In the genomic region with DNA sequence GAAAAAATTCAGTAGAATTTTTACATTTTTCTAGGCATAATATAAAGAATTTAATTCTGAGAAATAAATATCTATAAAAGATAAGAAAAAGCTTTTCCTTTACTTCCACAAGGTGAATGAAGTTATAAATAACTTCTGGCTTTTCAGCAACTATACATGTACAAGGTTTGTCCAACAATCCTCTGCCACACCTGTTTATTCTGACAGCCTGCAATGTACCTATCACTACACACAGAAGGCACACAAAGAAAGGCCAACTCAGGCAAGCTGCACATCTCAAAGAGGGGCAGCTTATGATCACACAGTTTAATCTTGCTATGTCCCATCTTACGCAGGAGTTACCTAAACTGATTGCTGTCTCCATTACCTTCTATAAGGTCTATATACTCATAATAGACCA, we compare ENCODE assay signal across 8 cellular contexts.
"Had no signal": no experiment of that assay in that cellular context is flagged by ENCODE, and none has a peak within 500 bp of the region (broad histone marks: within the 10 kb centered on the region; RNA-seq: fewer than 3 reads in every experiment).

No MANE protein-coding gene starts in this region.

- ATAC-seq: HCT116, K562 had no signal

- H3K9me3 ChIP-seq: HAP-1 had no signal

- H3K9ac ChIP-seq: GM23248 had no signal

- H3K27ac ChIP-seq: GM23248 had no signal

- DNase-seq: GM23248, GOT3, H7, HFFc6, IMR-90 had no signal

- H3K36me3 ChIP-seq: HAP-1 had no signal

- H3K4me1 ChIP-seq: HAP-1 had no signal

- H2AFZ ChIP-seq: GM23248 had no signal

- FAIRE-seq: K562 had no signal

- H3K4me3 ChIP-seq: GM23248, HAP-1, K562 had no signal
